ENCODE assay signal across 21 cellular contexts in genomic region chr14:55267816-55268215, GRCh38. TPM values are rescaled to one million over a fixed set of nuclear protein-coding genes. Genes with fewer than 3 reads are reported as not detected.
DNase-seq lines count a peak whose midpoint lies in the region; ATAC-seq and TF ChIP-seq lines count a peak whose summit lies in the region.
"Had no signal": no experiment of that assay in that cellular context is flagged by ENCODE, and none has a peak within 500 bp of the region (broad histone marks: within the 10 kb centered on the region; RNA-seq: fewer than 3 reads in every experiment).

No MANE protein-coding gene starts in this region.

- intact Hi-C loops in thyroid gland (cut with DNase I) = no loop called here

- H3K36me3 ChIP-seq in adipocyte (ENCODE audit: control insufficient read depth, insufficient read depth, low read length, severe bottlenecking) (no peaks in the 10 kb centered on the region), thyroid gland (no peaks in the 10 kb centered on the region)
- H3K36me3 ChIP-seq: upper lobe of right lung had no signal

- ATAC-seq in GM21360 (IDR thresholded peaks at IDR 0.05; ENCODE audit: unreplicated experiment) (no peak), HG03378 (IDR thresholded peaks at IDR 0.05; ENCODE audit: unreplicated experiment) (no peak)
- ATAC-seq: activated CD4-positive, CD25-positive, alpha-beta regulatory T cell treated with anti-CD3 and anti-CD28 coated beads, Interleukin-2, amount 50 U/mL, for 24 hours; activated CD8-positive, alpha-beta T cell treated with anti-CD3 and anti-CD28 coated beads, Interleukin-2, amount 10 ng/mL, durations not matched to agents 7 days and 5 days; right cardiac atrium; upper lobe of right lung had no signal

- peak overlapping the region; percentile 70 to 82 (median 80) for H3K27ac ChIP-seq in thyroid gland
- H3K27ac ChIP-seq: upper lobe of right lung had no signal

- WGBS in thyroid gland, 2 donors = 21 to 26% methylated on average over 3 of the region's 3 CpGs

- H3K4me1 ChIP-seq in adipocyte (ENCODE audit: control insufficient read depth, insufficient read depth, low read length) (peaks cover 10% of the 10 kb centered on the region), thyroid gland (peaks cover 19 to 34% of the 10 kb centered on the region in 2 donors)

- H3K4me3 ChIP-seq in adipocyte (ENCODE audit: low read length) (no peak overlapping the region), thyroid gland (replicated peaks in 1 of 3) (no peak overlapping the region)
- H3K4me3 ChIP-seq: upper lobe of right lung had no signal

- no peaks in the 10 kb centered on the region for H3K9me3 ChIP-seq in adipocyte (ENCODE audit: control insufficient read depth, low read length)
- H3K9me3 ChIP-seq in thyroid gland = no peaks in the 10 kb centered on the region
- H3K9me3 ChIP-seq: upper lobe of right lung had no signal

- peak; percentile 67 for DNase-seq in EL
- DNase-seq in adipocyte (ENCODE audit: low read depth) = peak; percentile 24
- DNase-seq in iris pigment epithelial cell (ENCODE audit: low read depth) = peak; percentile 58
- DNase-seq in thyroid gland = peak; percentile 81 to 84
- DNase-seq in NCI-H2196 (lab: John Stamatoyannopoulos, UW; ENCODE audit: unreplicated experiment) = no peak
- DNase-seq: activated CD8-positive, alpha-beta T cell treated with anti-CD3 and anti-CD28 coated beads, Interleukin-2, amount 10 ng/mL, durations not matched to agents 7 days and 5 days; activated T-cell treated with anti-CD3 and anti-CD28 coated beads, Interleukin-2, amount 50 U/mL, for 1 hour; CD4-positive, alpha-beta memory T cell; GF-D8; islet precursor cell; NCI-H1105; NCI-H2029 treated with DMSO at 0.1 percent for 48 hours; NCI-H446; occipital lobe; right cardiac atrium; Right ventricle myocardium superior; SW 1271; upper lobe of right lung had no signal

- H3K27me3 ChIP-seq in adipocyte (replicated peaks; ENCODE audit: control insufficient read depth, insufficient read depth, low read length) (no peaks in the 10 kb centered on the region), thyroid gland (no peaks in the 10 kb centered on the region)
- H3K27me3 ChIP-seq: upper lobe of right lung had no signal

- H3K9ac ChIP-seq in adipocyte (ENCODE audit: low read length) = no peak overlapping the region

- TF ChIP-seq CTCF in thyroid gland (IDR thresholded peaks at IDR 0.05) = no peak

- no peak for TF ChIP-seq POLR2A in thyroid gland (IDR thresholded peaks at IDR 0.05)

RNA-seq across cellular contexts. Expression of gene FBXO34, which starts 3.4 kb away (rescaled TPM):
- total RNA-seq in thyroid gland = 10 to 100 TPM; 60.0 to 88.5 (median 81.9) TPM
